In the genomic region with DNA sequence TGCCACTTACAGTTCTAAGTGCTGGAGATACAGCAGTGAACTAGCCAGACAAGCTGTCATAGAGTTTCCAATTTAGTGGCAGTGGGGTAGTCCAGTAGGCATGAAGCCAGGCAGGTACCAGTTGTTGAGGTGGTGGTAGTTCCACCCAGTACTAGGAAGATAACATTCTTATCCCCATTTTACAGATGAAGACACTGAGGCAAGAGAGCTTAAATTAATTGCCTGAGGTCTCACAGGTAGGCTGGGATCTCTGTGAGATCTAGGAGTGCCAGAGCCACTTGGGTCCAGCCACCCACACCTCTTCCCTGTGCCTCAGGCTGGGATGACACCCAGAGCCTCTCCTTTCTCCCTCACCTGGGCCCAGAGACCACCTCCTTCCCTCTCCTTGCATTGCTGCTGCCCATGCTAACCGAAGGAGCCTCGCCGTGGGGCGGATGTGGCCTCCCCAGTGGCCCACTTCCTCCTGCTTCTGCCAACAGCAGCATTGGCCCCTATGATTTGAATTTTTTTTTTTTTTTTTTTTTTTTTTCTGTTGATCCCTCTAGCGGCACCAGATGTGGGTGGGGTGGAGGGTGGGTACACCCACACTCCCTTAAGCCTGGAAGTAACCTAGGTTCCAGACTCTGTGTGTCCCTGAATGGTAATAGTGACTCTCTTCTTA, we compare ENCODE assay signal across 8 cellular contexts.
A peak's percentile ranks its signal among the peaks of the same experiment; 100 is the strongest.
DNase-seq lines count a peak whose midpoint lies in the region; ATAC-seq and TF ChIP-seq lines count a peak whose summit lies in the region.

No MANE protein-coding gene starts in this region.

- H3K9me3 ChIP-seq in GM23248 (ENCODE audit: low read depth): no peaks in the 10 kb centered on the region

- no peak overlapping the region for H3K4me3 ChIP-seq in HL-60 (replicated peaks; ENCODE audit: insufficient read depth, low read length)
- H3K4me3 ChIP-seq in GM23248: no peak overlapping the region

- H3K4me1 ChIP-seq in GM23248 (ENCODE audit: insufficient read depth): no peaks in the 10 kb centered on the region

- H4K20me1 ChIP-seq in GM23248 (ENCODE audit: insufficient read depth): no peaks in the 10 kb centered on the region

- no peaks in the 10 kb centered on the region for H3K36me3 Mint-ChIP-seq in endothelial cell (ENCODE audit: low read depth, unreplicated experiment)

- H3K27me3 Mint-ChIP-seq in stimulated activated naive CD8-positive, alpha-beta T cell treated with anti-CD3 and anti-CD28 coated beads, Interleukin-15, amount 100 ng/mL, for 72 hours: no peaks in the 10 kb centered on the region
- no peaks in the 10 kb centered on the region for H3K27me3 Mint-ChIP-seq in endothelial cell (ENCODE audit: unreplicated experiment)

- 25 to 29% methylated on average over 4 to 5 of the region's 5 CpGs for WGBS in GM23248 (ENCODE audit: low coverage in 1 of 2, low lambda C conversion rate in 2 of 2, missing lambda C conversion rate in 2 of 2), 2 experiments

- H3K4me1 Mint-ChIP-seq in stimulated activated naive CD8-positive, alpha-beta T cell treated with anti-CD3 and anti-CD28 coated beads, Interleukin-15, amount 100 ng/mL, for 72 hours: peaks cover 92% of the 10 kb centered on the region
- H3K4me1 Mint-ChIP-seq in endothelial cell (ENCODE audit: unreplicated experiment): peaks cover 25% of the 10 kb centered on the region

- no peak overlapping the region for H2AFZ ChIP-seq in GM23248

- H3K27me3 ChIP-seq in HL-60 (ENCODE audit: insufficient read depth, poor library complexity, severe bottlenecking) (no peaks in the 10 kb centered on the region), GM23248 (replicated peaks; ENCODE audit: insufficient read depth) (no peaks in the 10 kb centered on the region)

- peak overlapping the region; percentile 88 to 95 for H3K27ac Mint-ChIP-seq in stimulated activated naive CD8-positive, alpha-beta T cell treated with anti-CD3 and anti-CD28 coated beads, Interleukin-15, amount 100 ng/mL, for 72 hours
- H3K27ac Mint-ChIP-seq in endothelial cell (ENCODE audit: unreplicated experiment): no peak overlapping the region

- no peaks in the 10 kb centered on the region for H3K36me3 ChIP-seq in GM23248 (ENCODE audit: low read depth)

- in situ Hi-C loops in GM23248 (cut with MboI): no loop called here

- TF ChIP-seq CTCF in HL-60 (IDR thresholded peaks at IDR 0.05; ENCODE audit: insufficient read depth, low read length) (no peak), endothelial cell (IDR thresholded peaks at IDR 0.05; ENCODE audit: unreplicated experiment) (no peak)

- H3F3A ChIP-seq in GM23248 (ENCODE audit: insufficient read depth): no peaks in the 10 kb centered on the region

- no peaks in the 10 kb centered on the region for H3K79me2 ChIP-seq in GM23248 (ENCODE audit: insufficient read depth)

- no peak overlapping the region for H3K9ac ChIP-seq in GM23248

- H3K27ac ChIP-seq in HL-60 (replicated peaks): peak overlapping the region; percentile 66
- H3K27ac ChIP-seq in GM23248: no peak overlapping the region

- H3K4me3 Mint-ChIP-seq in stimulated activated naive CD8-positive, alpha-beta T cell treated with anti-CD3 and anti-CD28 coated beads, Interleukin-15, amount 100 ng/mL, for 72 hours: peak overlapping the region; percentile 63 to 69
- no peak overlapping the region for H3K4me3 Mint-ChIP-seq in endothelial cell (ENCODE audit: unreplicated experiment)

- H3K9me3 Mint-ChIP-seq in stimulated activated naive CD8-positive, alpha-beta T cell treated with anti-CD3 and anti-CD28 coated beads, Interleukin-15, amount 100 ng/mL, for 72 hours: no peaks in the 10 kb centered on the region
- no peaks in the 10 kb centered on the region for H3K9me3 Mint-ChIP-seq in endothelial cell (ENCODE audit: unreplicated experiment)

- no peak overlapping the region for H3K4me2 ChIP-seq in GM23248 (ENCODE audit: unreplicated experiment)

- ATAC-seq in esophagus mucosa (peak; percentile 51), HG03565 (IDR thresholded peaks at IDR 0.05; ENCODE audit: unreplicated experiment) (no peak)
- peak; percentile 71 for ATAC-seq in stimulated activated naive CD8-positive, alpha-beta T cell treated with anti-CD3 and anti-CD28 coated beads, Interleukin-15, amount 100 ng/mL, for 72 hours

- H3K9me2 ChIP-seq in GM23248 (ENCODE audit: insufficient read depth): no peaks in the 10 kb centered on the region

- peak; percentile 55 to 79 for DNase-seq in HL-60 (ENCODE audit: low read depth in 1 of 2, low spot score in 1 of 2)
- DNase-seq in activated CD4-positive, alpha-beta T cell treated with anti-CD3 and anti-CD28 coated beads for 48 hours: peak; percentile 64
- DNase-seq in stimulated activated naive CD8-positive, alpha-beta T cell treated with anti-CD3 and anti-CD28 coated beads, Interleukin-15, amount 100 ng/mL, for 72 hours: peak; percentile 60 to 82
- no peak for DNase-seq in GM23248
- no peak for DNase-seq in endothelial cell (ENCODE audit: low spot score)
- no peak for DNase-seq in mesenteric fat pad (ENCODE audit: low spot score)

Comparison
In these comparisons a context has a peak if more than half of its experiments do, and no peak if none do; other contexts are left out.
1. DNase-seq: peak in HL-60 (2 of 2), activated CD4-positive, alpha-beta T cell treated with anti-CD3 and anti-CD28 coated beads for 48 hours (single experiment) and stimulated activated naive CD8-positive, alpha-beta T cell treated with anti-CD3 and anti-CD28 coated beads, Interleukin-15, amount 100 ng/mL, for 72 hours (2 of 2); none in GM23248 (single experiment), endothelial cell (single experiment) and mesenteric fat pad (single experiment).